Comparison of ENCODE assay signal across 7 cellular contexts in genomic region chr5:83306572-83307241, GRCh38.
DNase-seq lines count a peak whose midpoint lies in the region; ATAC-seq and TF ChIP-seq lines count a peak whose summit lies in the region.

No MANE protein-coding gene starts in this region.

- TF ChIP-seq RAD21 in IMR-90 (IDR thresholded peaks at IDR 0.05; ENCODE audit: low read length), result no peak

- no peak overlapping the region for H2BK5ac ChIP-seq in IMR-90 (ENCODE audit: low read depth, low read length, poor library complexity, severe bottlenecking)

- H4K91ac ChIP-seq in IMR-90 (ENCODE audit: insufficient read depth, low read depth, low read length), result no peak overlapping the region

- no peak overlapping the region for H3K27ac Mint-ChIP-seq in type B pancreatic cell

- H3K27ac ChIP-seq in IMR-90 (ENCODE audit: insufficient read depth, low read length), result no peak overlapping the region

- no peaks in the 10 kb centered on the region for H3K36me3 Mint-ChIP-seq in type B pancreatic cell

- H3K14ac ChIP-seq in IMR-90 (replicated peaks; ENCODE audit: low read depth, low read length), result no peak overlapping the region

- no peak overlapping the region for H3K9ac ChIP-seq in IMR-90 (ENCODE audit: low read depth, low read length)

- no peak overlapping the region for H3K18ac ChIP-seq in IMR-90 (ENCODE audit: low read depth, low read length)

- peak overlapping the region; percentile 67 for H3K4me2 ChIP-seq in IMR-90 (ENCODE audit: low read depth, low read length)

- H2AK9ac ChIP-seq in IMR-90 (replicated peaks; ENCODE audit: low read depth, low read length, poor library complexity), result no peak overlapping the region

- POLR2A ChIA-PET in IMR-90 (lab: Charles Lee; ENCODE audit: unreplicated experiment), result no interaction called here

- no peaks in the 10 kb centered on the region for H3K36me3 ChIP-seq in IMR-90 (ENCODE audit: control insufficient read depth, insufficient read depth, low read length)

- H3K9me3 Mint-ChIP-seq in type B pancreatic cell, result no peaks in the 10 kb centered on the region

- H4K8ac ChIP-seq in IMR-90 (ENCODE audit: low read depth in 2 of 2, low read length in 2 of 2), result no peak overlapping the region

- peak; percentile 99 for ATAC-seq in GM18511 (IDR thresholded peaks at IDR 0.05; ENCODE audit: unreplicated experiment)
- ATAC-seq in GM21737 (IDR thresholded peaks at IDR 0.05; ENCODE audit: unreplicated experiment), result peak; percentile 97
- peak; percentile 98 for ATAC-seq in IMR-90 (ENCODE audit: low read depth)
- peak; percentile 42 for ATAC-seq in left lobe of liver

- H3K4me3 Mint-ChIP-seq in type B pancreatic cell, result no peak overlapping the region

- no peak overlapping the region for H3K4ac ChIP-seq in IMR-90 (ENCODE audit: low read depth, low read length)

- TF ChIP-seq CTCF in IMR-90 (conservative IDR thresholded peaks at IDR 0.05; ENCODE audit: low read depth, low read length) (no peak), type B pancreatic cell (conservative IDR thresholded peaks at IDR 0.05) (no peak)

- 17% methylated on average over 1 of the region's 3 CpGs; no CpG with 5 or more reads in 1 of the 2 experiments for WGBS in IMR-90 (ENCODE audit: extremely low coverage in 2 of 2, insufficient read length in 1 of 2), 2 experiments

- H4K20me1 ChIP-seq in IMR-90 (ENCODE audit: insufficient read depth, low read length), result no peaks in the 10 kb centered on the region

- H3K27me3 ChIP-seq in IMR-90 (ENCODE audit: control insufficient read depth, insufficient read depth, low read length), result no peaks in the 10 kb centered on the region

- H3K9me1 ChIP-seq in IMR-90 (ENCODE audit: insufficient read depth, low read length), result no peaks in the 10 kb centered on the region

- TF ChIP-seq POLR2A in IMR-90 (IDR thresholded peaks at IDR 0.05; ENCODE audit: low read depth, low read length), result no peak

- no peaks in the 10 kb centered on the region for H3K4me1 Mint-ChIP-seq in type B pancreatic cell (ENCODE audit: unreplicated experiment)

- H2BK15ac ChIP-seq in IMR-90 (ENCODE audit: low read depth, low read length), result no peak overlapping the region

- no peaks in the 10 kb centered on the region for H3K9me3 ChIP-seq in IMR-90 (ENCODE audit: control insufficient read depth, insufficient read depth, low read length)

- peak; percentile 89 for DNase-seq in IMR-90
- DNase-seq in amniotic epithelial cell (ENCODE audit: low read depth), result peak; percentile 95
- DNase-seq in left lobe of liver (ENCODE audit: low spot score), result no peak
- no peak for DNase-seq in HuH-7 (ENCODE audit: low spot score)
- no peak for DNase-seq in type B pancreatic cell (ENCODE audit: extremely low spot score, unreplicated experiment)

- intact Hi-C loops in IMR-90 (cut with micrococcal nuclease), result loop anchor here (5.0 kb wide), 1 partner anchor 229 kb away; the partner anchor contains the start of genes TMEM167A and XRCC4

- no peak overlapping the region for H3K56ac ChIP-seq in IMR-90 (ENCODE audit: extremely low read depth, insufficient read depth, low read length)

- H3K4me3 ChIP-seq in IMR-90 (ENCODE audit: insufficient read depth, low read depth, low read length), result no peak overlapping the region

- H3K27me3 Mint-ChIP-seq in type B pancreatic cell, result no peaks in the 10 kb centered on the region

- dilution Hi-C loops in IMR-90 (cut with HindIII; ENCODE audit: low sequenced_read_pairs, unreplicated experiment), result no loop called here

- H2AFZ ChIP-seq in IMR-90 (replicated peaks; ENCODE audit: low read length, poor library complexity), result no peak overlapping the region

- H2BK120ac ChIP-seq in IMR-90 (ENCODE audit: low read depth, low read length), result no peak overlapping the region

- no peaks in the 10 kb centered on the region for H3K4me1 ChIP-seq in IMR-90 (ENCODE audit: control insufficient read depth, insufficient read depth, low read length)

- BruUV-seq in IMR-90 (replicated peaks; lab: Mats Ljungman, UMichigan), result no TSS peak

- no peak overlapping the region for H2BK20ac ChIP-seq in IMR-90 (ENCODE audit: low read depth, low read length)

- no peak overlapping the region for H3K23ac ChIP-seq in IMR-90 (ENCODE audit: low read depth, low read length)

- H2AK5ac ChIP-seq in IMR-90 (ENCODE audit: low read depth, low read length), result no peak overlapping the region

- in situ Hi-C loops in IMR-90 (cut with MboI; ENCODE audit: low sequenced_read_pairs), result no loop called here

- no peaks in the 10 kb centered on the region for H3K79me1 ChIP-seq in IMR-90 (ENCODE audit: low read depth in 1 of 2, low read length in 2 of 2)

- no peak overlapping the region for H4K5ac ChIP-seq in IMR-90 (ENCODE audit: low read depth, low read length)

- CTCF ChIA-PET in IMR-90 (lab: Yijun Ruan, JAX), result no interaction called here

TF ChIP-seq in IMR-90, 13 proteins besides CTCF, POLR2A, EP300 and RAD21:
- TF ChIP-seq FOS (IDR thresholded peaks at IDR 0.05; ENCODE audit: low read depth, low read length), result peak; percentile 33; the same call in 1 of the 2 replicates
- TF ChIP-seq MAFK (IDR thresholded peaks at IDR 0.05; ENCODE audit: low read depth, low read length), result no peak
- no peak for TF ChIP-seq SMC3 (IDR thresholded peaks at IDR 0.05; ENCODE audit: low read depth, low read length)
- peak; percentile 6; the same call in 1 of the 2 replicates for TF ChIP-seq NFE2L2 (IDR thresholded peaks at IDR 0.05; ENCODE audit: low read depth, low read length)
- TF ChIP-seq, protein P1, sequence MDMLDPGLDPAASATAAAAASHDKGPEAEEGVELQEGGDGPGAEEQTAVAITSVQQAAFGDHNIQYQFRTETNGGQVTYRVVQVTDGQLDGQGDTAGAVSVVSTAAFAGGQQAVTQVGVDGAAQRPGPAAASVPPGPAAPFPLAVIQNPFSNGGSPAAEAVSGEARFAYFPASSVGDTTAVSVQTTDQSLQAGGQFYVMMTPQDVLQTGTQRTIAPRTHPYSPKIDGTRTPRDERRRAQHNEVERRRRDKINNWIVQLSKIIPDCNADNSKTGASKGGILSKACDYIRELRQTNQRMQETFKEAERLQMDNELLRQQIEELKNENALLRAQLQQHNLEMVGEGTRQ (IDR thresholded peaks at IDR 0.05; ENCODE audit: low read depth, low read length), result no peak
- peak; percentile 59; the same call in 1 of the 2 replicates for TF ChIP-seq CEBPB (IDR thresholded peaks at IDR 0.05; ENCODE audit: low read depth, low read length)
- no peak for TF ChIP-seq ELK1 (IDR thresholded peaks at IDR 0.05; ENCODE audit: borderline replicate concordance, low read depth, low read length)
- TF ChIP-seq BHLHE40 (IDR thresholded peaks at IDR 0.05; ENCODE audit: low read depth, low read length), result no peak
- TF ChIP-seq RFX5 (IDR thresholded peaks at IDR 0.05; ENCODE audit: low read depth, low read length), result no peak
- TF ChIP-seq RCOR1 (IDR thresholded peaks at IDR 0.05; ENCODE audit: insufficient replicate concordance, low read length), result no peak
- no peak for TF ChIP-seq MAZ (IDR thresholded peaks at IDR 0.05; ENCODE audit: borderline replicate concordance, low read depth, low read length)
- no peak for TF ChIP-seq MXI1 (IDR thresholded peaks at IDR 0.05; ENCODE audit: borderline replicate concordance, low read depth, low read length)
- no peak for TF ChIP-seq CHD1 (IDR thresholded peaks at IDR 0.05; ENCODE audit: low read depth, low read length)

Comparison
In these comparisons a context has a peak if more than half of its experiments do, and no peak if none do; other contexts are left out.
1. ATAC-seq: peak in every context shown above with its lines; median percentile 99 in GM18511; 98 in IMR-90; 97 in GM21737; 42 in left lobe of liver.
2. DNase-seq: peak in IMR-90 (single experiment) and amniotic epithelial cell (single experiment); none in left lobe of liver (single experiment), HuH-7 (single experiment) and type B pancreatic cell (single experiment).